Comparison of ENCODE assay signal across 1 cellular context in the genomic region with DNA sequence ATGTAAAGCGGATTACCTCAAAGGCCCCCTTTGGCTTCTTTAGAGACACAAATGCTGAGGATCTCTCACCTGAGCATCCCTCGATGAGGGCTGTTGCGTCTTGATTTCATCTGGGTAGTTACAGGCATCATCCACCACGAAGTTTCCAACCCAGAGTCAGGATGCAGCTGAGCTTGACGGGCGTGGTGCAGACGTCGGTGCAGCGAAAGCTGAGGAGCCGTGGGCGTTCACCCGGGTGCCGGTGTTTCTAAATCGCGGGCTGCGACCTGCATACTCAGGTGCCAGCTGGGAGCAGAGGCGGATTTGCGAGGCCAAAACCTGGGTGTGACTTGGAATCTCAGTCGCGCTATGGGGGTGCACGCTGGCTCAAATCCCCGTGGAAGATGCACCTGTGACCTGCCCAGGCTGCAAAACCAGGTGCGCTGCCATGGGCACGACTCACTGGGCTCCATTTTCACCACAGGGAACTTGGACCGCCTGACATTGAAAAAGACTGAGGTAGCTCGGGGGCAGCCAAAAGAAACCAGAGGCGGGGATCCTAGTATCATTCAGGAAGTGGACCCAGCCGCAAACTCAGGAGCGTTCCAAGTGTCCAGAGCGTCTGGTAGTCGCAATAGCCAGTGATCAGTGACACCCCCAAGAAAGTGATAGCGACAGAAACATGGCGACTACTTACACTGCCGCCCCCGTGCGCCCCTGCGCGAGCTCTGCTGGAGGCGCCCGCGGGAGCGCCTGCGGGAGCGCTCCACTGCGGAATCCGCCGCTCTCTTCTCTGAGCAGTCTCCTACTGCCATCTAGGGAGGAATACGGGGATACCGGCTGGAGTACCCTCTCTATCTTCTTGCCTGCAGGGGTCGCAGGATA.
A peak's percentile ranks its signal among the peaks of the same experiment; 100 is the strongest.
TF ChIP-seq lines count a peak whose summit lies in the region.

No MANE protein-coding gene starts in this region.

TF ChIP-seq in WTC11, 78 proteins besides CTCF, POLR2A, EP300 and RAD21 (continued from another document):
- TF ChIP-seq, protein P1, sequence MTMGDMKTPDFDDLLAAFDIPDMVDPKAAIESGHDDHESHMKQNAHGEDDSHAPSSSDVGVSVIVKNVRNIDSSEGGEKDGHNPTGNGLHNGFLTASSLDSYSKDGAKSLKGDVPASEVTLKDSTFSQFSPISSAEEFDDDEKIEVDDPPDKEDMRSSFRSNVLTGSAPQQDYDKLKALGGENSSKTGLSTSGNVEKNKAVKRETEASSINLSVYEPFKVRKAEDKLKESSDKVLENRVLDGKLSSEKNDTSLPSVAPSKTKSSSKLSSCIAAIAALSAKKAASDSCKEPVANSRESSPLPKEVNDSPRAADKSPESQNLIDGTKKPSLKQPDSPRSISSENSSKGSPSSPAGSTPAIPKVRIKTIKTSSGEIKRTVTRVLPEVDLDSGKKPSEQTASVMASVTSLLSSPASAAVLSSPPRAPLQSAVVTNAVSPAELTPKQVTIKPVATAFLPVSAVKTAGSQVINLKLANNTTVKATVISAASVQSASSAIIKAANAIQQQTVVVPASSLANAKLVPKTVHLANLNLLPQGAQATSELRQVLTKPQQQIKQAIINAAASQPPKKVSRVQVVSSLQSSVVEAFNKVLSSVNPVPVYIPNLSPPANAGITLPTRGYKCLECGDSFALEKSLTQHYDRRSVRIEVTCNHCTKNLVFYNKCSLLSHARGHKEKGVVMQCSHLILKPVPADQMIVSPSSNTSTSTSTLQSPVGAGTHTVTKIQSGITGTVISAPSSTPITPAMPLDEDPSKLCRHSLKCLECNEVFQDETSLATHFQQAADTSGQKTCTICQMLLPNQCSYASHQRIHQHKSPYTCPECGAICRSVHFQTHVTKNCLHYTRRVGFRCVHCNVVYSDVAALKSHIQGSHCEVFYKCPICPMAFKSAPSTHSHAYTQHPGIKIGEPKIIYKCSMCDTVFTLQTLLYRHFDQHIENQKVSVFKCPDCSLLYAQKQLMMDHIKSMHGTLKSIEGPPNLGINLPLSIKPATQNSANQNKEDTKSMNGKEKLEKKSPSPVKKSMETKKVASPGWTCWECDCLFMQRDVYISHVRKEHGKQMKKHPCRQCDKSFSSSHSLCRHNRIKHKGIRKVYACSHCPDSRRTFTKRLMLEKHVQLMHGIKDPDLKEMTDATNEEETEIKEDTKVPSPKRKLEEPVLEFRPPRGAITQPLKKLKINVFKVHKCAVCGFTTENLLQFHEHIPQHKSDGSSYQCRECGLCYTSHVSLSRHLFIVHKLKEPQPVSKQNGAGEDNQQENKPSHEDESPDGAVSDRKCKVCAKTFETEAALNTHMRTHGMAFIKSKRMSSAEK (CRISPR knock-in tag; IDR thresholded peaks at IDR 0.05; ENCODE audit: borderline replicate concordance), result no peak
- TF ChIP-seq PREB (CRISPR knock-in tag; IDR thresholded peaks at IDR 0.05; ENCODE audit: borderline replicate concordance), result no peak
- TF ChIP-seq TCF7 (CRISPR knock-in tag; IDR thresholded peaks at IDR 0.05; ENCODE audit: low read depth), result 0 out of 2 replicates have a peak, but pooled peaks have one; percentile 44
- TF ChIP-seq, protein P2, sequence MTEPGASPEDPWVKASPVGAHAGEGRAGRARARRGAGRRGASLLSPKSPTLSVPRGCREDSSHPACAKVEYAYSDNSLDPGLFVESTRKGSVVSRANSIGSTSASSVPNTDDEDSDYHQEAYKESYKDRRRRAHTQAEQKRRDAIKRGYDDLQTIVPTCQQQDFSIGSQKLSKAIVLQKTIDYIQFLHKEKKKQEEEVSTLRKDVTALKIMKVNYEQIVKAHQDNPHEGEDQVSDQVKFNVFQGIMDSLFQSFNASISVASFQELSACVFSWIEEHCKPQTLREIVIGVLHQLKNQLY (CRISPR knock-in tag; IDR thresholded peaks at IDR 0.05), result no peak
- TF ChIP-seq, protein P3, sequence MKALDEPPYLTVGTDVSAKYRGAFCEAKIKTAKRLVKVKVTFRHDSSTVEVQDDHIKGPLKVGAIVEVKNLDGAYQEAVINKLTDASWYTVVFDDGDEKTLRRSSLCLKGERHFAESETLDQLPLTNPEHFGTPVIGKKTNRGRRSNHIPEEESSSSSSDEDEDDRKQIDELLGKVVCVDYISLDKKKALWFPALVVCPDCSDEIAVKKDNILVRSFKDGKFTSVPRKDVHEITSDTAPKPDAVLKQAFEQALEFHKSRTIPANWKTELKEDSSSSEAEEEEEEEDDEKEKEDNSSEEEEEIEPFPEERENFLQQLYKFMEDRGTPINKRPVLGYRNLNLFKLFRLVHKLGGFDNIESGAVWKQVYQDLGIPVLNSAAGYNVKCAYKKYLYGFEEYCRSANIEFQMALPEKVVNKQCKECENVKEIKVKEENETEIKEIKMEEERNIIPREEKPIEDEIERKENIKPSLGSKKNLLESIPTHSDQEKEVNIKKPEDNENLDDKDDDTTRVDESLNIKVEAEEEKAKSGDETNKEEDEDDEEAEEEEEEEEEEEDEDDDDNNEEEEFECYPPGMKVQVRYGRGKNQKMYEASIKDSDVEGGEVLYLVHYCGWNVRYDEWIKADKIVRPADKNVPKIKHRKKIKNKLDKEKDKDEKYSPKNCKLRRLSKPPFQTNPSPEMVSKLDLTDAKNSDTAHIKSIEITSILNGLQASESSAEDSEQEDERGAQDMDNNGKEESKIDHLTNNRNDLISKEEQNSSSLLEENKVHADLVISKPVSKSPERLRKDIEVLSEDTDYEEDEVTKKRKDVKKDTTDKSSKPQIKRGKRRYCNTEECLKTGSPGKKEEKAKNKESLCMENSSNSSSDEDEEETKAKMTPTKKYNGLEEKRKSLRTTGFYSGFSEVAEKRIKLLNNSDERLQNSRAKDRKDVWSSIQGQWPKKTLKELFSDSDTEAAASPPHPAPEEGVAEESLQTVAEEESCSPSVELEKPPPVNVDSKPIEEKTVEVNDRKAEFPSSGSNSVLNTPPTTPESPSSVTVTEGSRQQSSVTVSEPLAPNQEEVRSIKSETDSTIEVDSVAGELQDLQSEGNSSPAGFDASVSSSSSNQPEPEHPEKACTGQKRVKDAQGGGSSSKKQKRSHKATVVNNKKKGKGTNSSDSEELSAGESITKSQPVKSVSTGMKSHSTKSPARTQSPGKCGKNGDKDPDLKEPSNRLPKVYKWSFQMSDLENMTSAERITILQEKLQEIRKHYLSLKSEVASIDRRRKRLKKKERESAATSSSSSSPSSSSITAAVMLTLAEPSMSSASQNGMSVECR (CRISPR knock-in tag; IDR thresholded peaks at IDR 0.05; ENCODE audit: borderline replicate concordance), result no peak
